11 cellular contexts compared by ENCODE assay signal in the genomic region with DNA sequence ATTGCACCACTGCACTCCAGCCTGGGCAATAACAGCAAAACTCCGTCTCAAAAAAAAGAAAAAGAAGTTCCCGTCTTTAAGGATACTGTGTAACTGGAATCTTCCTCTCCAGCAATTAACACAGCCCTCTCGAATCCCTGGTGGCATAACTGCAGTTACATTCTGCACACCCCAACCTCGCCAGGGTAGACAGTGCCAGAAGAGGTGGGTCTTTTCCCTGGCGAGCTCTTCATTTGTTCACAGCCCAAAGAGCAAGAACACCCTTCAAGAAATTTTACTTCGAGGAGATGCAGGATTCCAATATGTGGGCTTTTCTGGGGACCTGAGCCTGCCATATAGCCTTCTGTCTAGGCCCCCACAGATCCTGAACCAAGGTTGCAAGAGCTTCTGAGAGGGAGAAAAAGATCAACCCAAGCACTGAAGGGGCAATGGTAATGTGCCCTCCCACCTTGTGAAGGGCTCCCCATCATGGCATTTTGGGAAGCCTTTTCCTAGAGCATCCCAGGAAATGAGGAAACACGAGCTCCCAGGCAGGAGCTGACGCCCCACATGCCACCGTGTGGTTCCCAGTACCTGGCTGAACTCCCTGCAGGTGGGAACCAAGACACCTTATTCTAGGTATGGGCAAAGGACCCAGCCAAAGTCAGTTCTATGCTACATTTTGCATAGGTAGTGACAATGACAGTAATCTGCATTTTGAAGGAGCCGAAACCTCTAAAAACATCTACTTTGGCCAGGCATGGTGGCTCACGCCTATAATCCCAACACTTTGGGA. TPM values are rescaled to one million over a fixed set of nuclear protein-coding genes. Genes with fewer than 3 reads are reported as not detected.
DNase-seq lines count a peak whose midpoint lies in the region; ATAC-seq, FAIRE-seq and TF ChIP-seq lines count a peak whose summit lies in the region.
"Had no signal": no experiment of that assay in that cellular context is flagged by ENCODE, and none has a peak within 500 bp of the region (broad histone marks: within the 10 kb centered on the region; RNA-seq: fewer than 3 reads in every experiment).

No MANE protein-coding gene starts in this region.

- peaks cover 0 to 6% (median 3%) of the 10 kb centered on the region in 4 donors for H3K36me3 ChIP-seq in liver (ENCODE audit: control insufficient read depth in 4 of 4, insufficient read depth in 3 of 4, low read depth in 1 of 4, low read length in 3 of 4)
- peaks cover 7 to 17% of the 10 kb centered on the region in 2 experiments for H3K36me3 ChIP-seq in HepG2 (replicated peaks in 1 of 2; ENCODE audit: control insufficient read depth in 1 of 2, insufficient read depth in 2 of 2, low read length in 2 of 2)

- H2AFZ ChIP-seq in HepG2 (ENCODE audit: low read length): no peak overlapping the region

- FAIRE-seq in HepG2 (lab: Jason Lieb, UNC): no peak
- FAIRE-seq: astrocyte had no signal

- in situ Hi-C loops in HepG2 (cut with HindIII; ENCODE audit: extremely low pct_ligation_motif_present, low pct_unique_long_range_greater_than_20kb): no loop called here

- TF ChIP-seq CTCF in liver (IDR thresholded peaks at IDR 0.05; ENCODE audit: low read depth, low read length, missing input control) (no peak), HepG2 (CRISPR knock-in tag; IDR thresholded peaks at IDR 0.05) (no peak), natural killer cell (IDR thresholded peaks at IDR 0.05) (no peak)

- H3K4me3 ChIP-seq in liver (ENCODE audit: low read depth in 1 of 3, low read length in 3 of 3): no peak overlapping the region
- H3K4me3 ChIP-seq in HepG2 (replicated peaks in 1 of 3; ENCODE audit: insufficient read depth in 1 of 3, low read depth in 2 of 3, low read length in 3 of 3): no peak overlapping the region

- H3K4me1 ChIP-seq in liver (ENCODE audit: control insufficient read depth in 4 of 4, insufficient read depth in 4 of 4, low read length in 3 of 4) (peaks cover 0 to 30% (median 11%) of the 10 kb centered on the region in 4 donors), HepG2 (ENCODE audit: insufficient read depth, low read length) (peaks cover 15% of the 10 kb centered on the region)

- no peaks in the 10 kb centered on the region for H3K9me3 Mint-ChIP-seq in activated naive CD8-positive, alpha-beta T cell treated with anti-CD3 and anti-CD28 coated beads, Interleukin-2, amount 50 U/mL, for 24 hours
- no peaks in the 10 kb centered on the region for H3K9me3 Mint-ChIP-seq in natural killer cell

- H4K20me1 ChIP-seq in HepG2 (ENCODE audit: insufficient read depth, low read length): no peaks in the 10 kb centered on the region

- peaks cover 80% of the 10 kb centered on the region for H3K4me1 Mint-ChIP-seq in activated naive CD8-positive, alpha-beta T cell treated with anti-CD3 and anti-CD28 coated beads, Interleukin-2, amount 50 U/mL, for 24 hours
- H3K4me1 Mint-ChIP-seq in natural killer cell: peaks cover 66 to 72% of the 10 kb centered on the region in 2 donors

- WGBS in liver: 91% methylated on average over 11 of the region's 11 CpGs
- WGBS in HepG2 (ENCODE audit: low lambda C conversion rate): 95% methylated on average over 11 of the region's 11 CpGs

- H3K27me3 Mint-ChIP-seq in activated naive CD8-positive, alpha-beta T cell treated with anti-CD3 and anti-CD28 coated beads, Interleukin-2, amount 50 U/mL, for 24 hours: peaks cover 2% of the 10 kb centered on the region
- no peaks in the 10 kb centered on the region for H3K27me3 Mint-ChIP-seq in natural killer cell (ENCODE audit: low read depth in 2 of 2)

- H3K4me2 ChIP-seq in HepG2 (ENCODE audit: low read depth, low read length): no peak overlapping the region

- no peaks in the 10 kb centered on the region for H3K36me3 Mint-ChIP-seq in activated naive CD8-positive, alpha-beta T cell treated with anti-CD3 and anti-CD28 coated beads, Interleukin-2, amount 50 U/mL, for 24 hours (ENCODE audit: low read depth)
- H3K36me3 Mint-ChIP-seq in natural killer cell: no peaks in the 10 kb centered on the region

- H3K9me3 ChIP-seq in liver (ENCODE audit: control insufficient read depth in 4 of 4, low read length in 3 of 4) (no peaks in the 10 kb centered on the region), HepG2 (ENCODE audit: low read length) (no peaks in the 10 kb centered on the region)

- no peak overlapping the region for H3K4me3 Mint-ChIP-seq in activated naive CD8-positive, alpha-beta T cell treated with anti-CD3 and anti-CD28 coated beads, Interleukin-2, amount 50 U/mL, for 24 hours
- H3K4me3 Mint-ChIP-seq in natural killer cell: peak overlapping the region; percentile 76

- peak overlapping the region; percentile 94 for H3K27ac Mint-ChIP-seq in activated naive CD8-positive, alpha-beta T cell treated with anti-CD3 and anti-CD28 coated beads, Interleukin-2, amount 50 U/mL, for 24 hours
- peak overlapping the region; percentile 91 to 99 for H3K27ac Mint-ChIP-seq in natural killer cell

- TF ChIP-seq POLR2A in HepG2 (IDR thresholded peaks at IDR 0.05; ENCODE audit: insufficient read depth in 1 of 2, low read depth in 2 of 2, low read length in 2 of 2): no peak

- H3K9ac ChIP-seq in liver (ENCODE audit: low read depth in 1 of 2, low read length in 2 of 2) (no peak overlapping the region), HepG2 (ENCODE audit: insufficient read depth, low read depth, low read length) (no peak overlapping the region)

- POLR2A ChIA-PET in HepG2 (lab: Yijun Ruan, JAX): interaction anchor here (1.0 to 1.4 kb wide), 2 partner anchors 20 to 30 kb away, joined by 3 read pairs; partner anchors contain the start of gene CKLF

- TF ChIP-seq RAD21 in liver (IDR thresholded peaks at IDR 0.05): no peak
- no peak for TF ChIP-seq RAD21 in HepG2 (CRISPR knock-in tag; IDR thresholded peaks at IDR 0.05)

- TF ChIP-seq EP300 in HepG2 (IDR thresholded peaks at IDR 0.05; ENCODE audit: low read depth in 2 of 2, low read length in 2 of 2): no peak
- TF ChIP-seq EP300 in HepG2 (CRISPR knock-in tag; IDR thresholded peaks at IDR 0.05; ENCODE audit: borderline replicate concordance): no peak

- ATAC-seq in HepG2 (no peak), natural killer cell (no peak), GM18909 (IDR thresholded peaks at IDR 0.05; ENCODE audit: poor library complexity, unreplicated experiment) (no peak), GM18502 (IDR thresholded peaks at IDR 0.05; ENCODE audit: poor library complexity, unreplicated experiment) (no peak)
- ATAC-seq in activated naive CD8-positive, alpha-beta T cell treated with anti-CD3 and anti-CD28 coated beads, Interleukin-2, amount 50 U/mL, for 24 hours: no peak

- H3K27me3 ChIP-seq in liver (ENCODE audit: control insufficient read depth in 4 of 4, insufficient read depth in 4 of 4, low read length in 3 of 4): no peaks in the 10 kb centered on the region
- no peaks in the 10 kb centered on the region for H3K27me3 ChIP-seq in HepG2 (ENCODE audit: control insufficient read depth in 1 of 2, insufficient read depth in 2 of 2, low read length in 2 of 2)

- DNase-seq in HepG2 (ENCODE audit: low spot score) (no peak), natural killer cell (no peak), DMS79 treated with DMSO at 0.1 percent for 48 hours (lab: John Stamatoyannopoulos, UW) (no peak), NCI-H345 (lab: John Stamatoyannopoulos, UW) (no peak)
- no peak for DNase-seq in activated naive CD8-positive, alpha-beta T cell treated with anti-CD3 and anti-CD28 coated beads, Interleukin-2, amount 50 U/mL, for 24 hours
- DNase-seq: NCI-H748 treated with DMSO at 0.1 percent for 48 hours had no signal

- H3K27ac ChIP-seq in liver (ENCODE audit: low read depth in 1 of 2, low read length in 2 of 2): peak overlapping the region; percentile 64 to 70
- H3K27ac ChIP-seq in HepG2 (ENCODE audit: extremely low read length, insufficient read depth, low read length): no peak overlapping the region

- CTCF ChIA-PET in HepG2 (lab: Yijun Ruan, JAX; ENCODE audit: low intra/inter-chr PET ratio, low total read pairs): no interaction called here

- H3K79me2 ChIP-seq in HepG2 (ENCODE audit: insufficient read depth, low read length): no peaks in the 10 kb centered on the region

- no TSS peak for BruUV-seq in HepG2 (replicated peaks; lab: Mats Ljungman, UMichigan)

- intact Hi-C loops in HepG2 (cut with micrococcal nuclease; ENCODE audit: unreplicated experiment) (no loop called here), natural killer cell (cut with micrococcal nuclease) (no loop called here)

RNA-seq across cellular contexts. Expression of gene TK2, which starts 26.9 kb away (rescaled TPM):
- total RNA-seq in liver: 10 to 100 TPM; 10.5 to 31.9 TPM
- polyA plus RNA-seq in liver: 10 to 100 TPM; 19.5 to 22.5 TPM
- 18.7 and 19.0 TPM in 2 replicates for total RNA-seq in HepG2 (2016; rRNA removed; fragmentation: Illumina TruSeq; extraction: Trizol)
- 6.7 and 7.1 TPM in 2 replicates for total RNA-seq in HepG2 (2016; cell fraction: cytosol; rRNA removed; fragmentation: Illumina TruSeq; extraction: Trizol; ENCODE audit: low read depth)
- 18.5 and 19.5 TPM in 2 replicates for total RNA-seq in HepG2 (2016; cell fraction: insoluble cytoplasmic fraction; rRNA removed; fragmentation: Illumina TruSeq; extraction: Trizol)
- 12.7 and 13.2 TPM in 2 replicates for total RNA-seq in HepG2 (2016; cell fraction: membrane; rRNA removed; fragmentation: Illumina TruSeq; extraction: Trizol)
- total RNA-seq in HepG2 (2016; cell fraction: nucleus; rRNA removed; fragmentation: Illumina TruSeq; extraction: Trizol): 24.4 and 27.5 TPM in 2 replicates
- polyA plus RNA-seq in HepG2 (2011; rRNA removed): 21.0 and 30.8 TPM in 2 replicates
- polyA plus RNA-seq in HepG2 (2011; cell fraction: cytosol; rRNA removed): 10.3 and 11.7 TPM in 2 replicates
- polyA plus RNA-seq in HepG2 (2011; cell fraction: nucleus; rRNA removed): 74.0 and 103 TPM in 2 replicates
- polyA plus RNA-seq in HepG2 (2012): 12.9 and 15.4 TPM in 2 replicates
- 3.7 and 4.7 TPM in 2 replicates for polyA plus RNA-seq in HepG2 (2016; cell fraction: cytosol; fragmentation: Illumina TruSeq; extraction: Trizol; ENCODE audit: low read depth)
- 15.5 and 18.0 TPM in 2 replicates for polyA plus RNA-seq in HepG2 (2016; cell fraction: insoluble cytoplasmic fraction; fragmentation: Illumina TruSeq; extraction: Trizol; ENCODE audit: low read depth)
- polyA plus RNA-seq in HepG2 (2016; cell fraction: membrane; fragmentation: Illumina TruSeq; extraction: Trizol; ENCODE audit: low read depth): 7.7 and 9.3 TPM in 2 replicates
- 34.2 and 36.3 TPM in 2 replicates for polyA plus RNA-seq in HepG2 (2016; cell fraction: nucleus; fragmentation: Illumina TruSeq; extraction: Trizol; ENCODE audit: insufficient read depth, low read depth)
- polyA minus RNA-seq in HepG2 (2011; rRNA and poly(A)+ RNA removed; ENCODE audit: low replicate concordance): 27.6 and 35.2 TPM in 2 replicates
- 6.0 and 6.2 TPM in 2 replicates for polyA minus RNA-seq in HepG2 (2011; cell fraction: cytosol; rRNA and poly(A)+ RNA removed)
- 23.8 and 26.7 TPM in 2 replicates for polyA minus RNA-seq in HepG2 (2011; cell fraction: nucleus; rRNA and poly(A)+ RNA removed)
- 10 to 100 TPM; 18.8 to 25.8 (median 25.1) TPM for total RNA-seq in natural killer cell

RNA-seq across cellular contexts. Expression of gene CKLF, which starts 29.4 kb away (rescaled TPM):
- total RNA-seq in liver: 10 to 100 TPM in 1 of 2 donors, 1 to 10 TPM in 1; 9.5 to 36.1 TPM
- 10 to 100 TPM; 19.3 to 23.6 TPM for polyA plus RNA-seq in liver
- 83.0 and 120 TPM in 2 replicates for total RNA-seq in HepG2 (2016; rRNA removed; fragmentation: Illumina TruSeq; extraction: Trizol)
- total RNA-seq in HepG2 (2016; cell fraction: cytosol; rRNA removed; fragmentation: Illumina TruSeq; extraction: Trizol; ENCODE audit: low read depth): 262 and 384 TPM in 2 replicates
- total RNA-seq in HepG2 (2016; cell fraction: insoluble cytoplasmic fraction; rRNA removed; fragmentation: Illumina TruSeq; extraction: Trizol): 80.2 and 129 TPM in 2 replicates
- total RNA-seq in HepG2 (2016; cell fraction: membrane; rRNA removed; fragmentation: Illumina TruSeq; extraction: Trizol): 165 and 224 TPM in 2 replicates
- total RNA-seq in HepG2 (2016; cell fraction: nucleus; rRNA removed; fragmentation: Illumina TruSeq; extraction: Trizol): 56.6 and 61.7 TPM in 2 replicates
- 152 and 167 TPM in 2 replicates for polyA plus RNA-seq in HepG2 (2011; rRNA removed)
- polyA plus RNA-seq in HepG2 (2011; cell fraction: cytosol; rRNA removed): 201 and 220 TPM in 2 replicates
- polyA plus RNA-seq in HepG2 (2011; cell fraction: nucleus; rRNA removed): 45.6 and 74.1 TPM in 2 replicates
- polyA plus RNA-seq in HepG2 (2012): 78.5 and 108 TPM in 2 replicates
- polyA plus RNA-seq in HepG2 (2016; cell fraction: cytosol; fragmentation: Illumina TruSeq; extraction: Trizol; ENCODE audit: low read depth): 345 and 456 TPM in 2 replicates
- 86.2 and 89.6 TPM in 2 replicates for polyA plus RNA-seq in HepG2 (2016; cell fraction: insoluble cytoplasmic fraction; fragmentation: Illumina TruSeq; extraction: Trizol; ENCODE audit: low read depth)
- polyA plus RNA-seq in HepG2 (2016; cell fraction: membrane; fragmentation: Illumina TruSeq; extraction: Trizol; ENCODE audit: low read depth): 169 and 229 TPM in 2 replicates
- 90.2 and 116 TPM in 2 replicates for polyA plus RNA-seq in HepG2 (2016; cell fraction: nucleus; fragmentation: Illumina TruSeq; extraction: Trizol; ENCODE audit: insufficient read depth, low read depth)
- 41.9 and 49.9 TPM in 2 replicates for polyA minus RNA-seq in HepG2 (2011; rRNA and poly(A)+ RNA removed; ENCODE audit: low replicate concordance)
- polyA minus RNA-seq in HepG2 (2011; cell fraction: cytosol; rRNA and poly(A)+ RNA removed): 32.4 and 34.8 TPM in 2 replicates
- 23.4 and 35.9 TPM in 2 replicates for polyA minus RNA-seq in HepG2 (2011; cell fraction: nucleus; rRNA and poly(A)+ RNA removed)
- 10 to 100 TPM; 48.0 to 69.7 (median 54.6) TPM for total RNA-seq in natural killer cell

RNA-seq across cellular contexts. Expression of gene CMTM1, which starts 43.2 kb away (rescaled TPM):
- total RNA-seq in liver (under 1 TPM; 0.33 to 0.84 TPM), HepG2 (2016; rRNA removed; fragmentation: Illumina TruSeq; extraction: Trizol) (1.7 and 1.9 TPM in 2 replicates), natural killer cell (1 to 10 TPM; 4.4 to 8.5 (median 7.8) TPM)
- polyA plus RNA-seq in liver (under 1 TPM; 0.32 to 0.64 TPM), HepG2 (2011; rRNA removed) (2.9 and 3.0 TPM in 2 replicates)
- total RNA-seq in HepG2 (2016; cell fraction: cytosol; rRNA removed; fragmentation: Illumina TruSeq; extraction: Trizol; ENCODE audit: low read depth): 0.30 TPM in 1 of 2 replicates, not detected in the other
- total RNA-seq in HepG2 (2016; cell fraction: insoluble cytoplasmic fraction; rRNA removed; fragmentation: Illumina TruSeq; extraction: Trizol): 2.0 TPM in 2 replicates
- total RNA-seq in HepG2 (2016; cell fraction: membrane; rRNA removed; fragmentation: Illumina TruSeq; extraction: Trizol): 0.77 and 0.93 TPM in 2 replicates
- 1.3 and 1.6 TPM in 2 replicates for total RNA-seq in HepG2 (2016; cell fraction: nucleus; rRNA removed; fragmentation: Illumina TruSeq; extraction: Trizol)
- polyA plus RNA-seq in HepG2 (2011; cell fraction: cytosol; rRNA removed): 2.0 and 3.6 TPM in 2 replicates
- polyA plus RNA-seq in HepG2 (2011; cell fraction: nucleus; rRNA removed): 3.5 and 4.0 TPM in 2 replicates
- polyA plus RNA-seq in HepG2 (2012): 2.3 and 2.4 TPM in 2 replicates
- 0.19 TPM in 1 of 2 replicates, not detected in the other for polyA plus RNA-seq in HepG2 (2016; cell fraction: cytosol; fragmentation: Illumina TruSeq; extraction: Trizol; ENCODE audit: low read depth)
- 1.5 and 2.0 TPM in 2 replicates for polyA plus RNA-seq in HepG2 (2016; cell fraction: insoluble cytoplasmic fraction; fragmentation: Illumina TruSeq; extraction: Trizol; ENCODE audit: low read depth)
- polyA plus RNA-seq in HepG2 (2016; cell fraction: membrane; fragmentation: Illumina TruSeq; extraction: Trizol; ENCODE audit: low read depth): 0.64 and 0.72 TPM in 2 replicates
- 2.1 TPM in 2 replicates for polyA plus RNA-seq in HepG2 (2016; cell fraction: nucleus; fragmentation: Illumina TruSeq; extraction: Trizol; ENCODE audit: insufficient read depth, low read depth)
- polyA minus RNA-seq in HepG2 (2011; rRNA and poly(A)+ RNA removed; ENCODE audit: low replicate concordance): 2.2 and 5.1 TPM in 2 replicates
- 2.7 and 3.4 TPM in 2 replicates for polyA minus RNA-seq in HepG2 (2011; cell fraction: cytosol; rRNA and poly(A)+ RNA removed)
- 3.2 and 6.3 TPM in 2 replicates for polyA minus RNA-seq in HepG2 (2011; cell fraction: nucleus; rRNA and poly(A)+ RNA removed)

RNA-seq across cellular contexts. Expression of gene CMTM2, which starts 56.3 kb away (rescaled TPM):
- total RNA-seq in liver (1 to 10 TPM in 1 of 2 donors, under 1 TPM in 1; 0.50 to 1.1 TPM), HepG2 (2016; rRNA removed; fragmentation: Illumina TruSeq; extraction: Trizol) (not detected in 2 replicates), natural killer cell (1 to 10 TPM in 1 of 3 donors, under 1 TPM in 2; 0.61 to 1.6 (median 0.82) TPM)
- polyA plus RNA-seq in liver (under 1 TPM; 0.57 to 0.67 TPM), HepG2 (2011; rRNA removed) (not detected in 2 replicates)
- not detected in 2 replicates for total RNA-seq in HepG2 (2016; cell fraction: cytosol; rRNA removed; fragmentation: Illumina TruSeq; extraction: Trizol; ENCODE audit: low read depth)
- not detected in 2 replicates for total RNA-seq in HepG2 (2016; cell fraction: insoluble cytoplasmic fraction; rRNA removed; fragmentation: Illumina TruSeq; extraction: Trizol)
- total RNA-seq in HepG2 (2016; cell fraction: membrane; rRNA removed; fragmentation: Illumina TruSeq; extraction: Trizol): not detected in 2 replicates
- not detected in 2 replicates for total RNA-seq in HepG2 (2016; cell fraction: nucleus; rRNA removed; fragmentation: Illumina TruSeq; extraction: Trizol)
- polyA plus RNA-seq in HepG2 (2011; cell fraction: cytosol; rRNA removed): not detected in 2 replicates
- not detected in 2 replicates for polyA plus RNA-seq in HepG2 (2011; cell fraction: nucleus; rRNA removed)
- not detected in 2 replicates for polyA plus RNA-seq in HepG2 (2012)
- not detected in 2 replicates for polyA plus RNA-seq in HepG2 (2016; cell fraction: cytosol; fragmentation: Illumina TruSeq; extraction: Trizol; ENCODE audit: low read depth)
- not detected in 2 replicates for polyA plus RNA-seq in HepG2 (2016; cell fraction: insoluble cytoplasmic fraction; fragmentation: Illumina TruSeq; extraction: Trizol; ENCODE audit: low read depth)
- polyA plus RNA-seq in HepG2 (2016; cell fraction: membrane; fragmentation: Illumina TruSeq; extraction: Trizol; ENCODE audit: low read depth): not detected in 2 replicates
- polyA plus RNA-seq in HepG2 (2016; cell fraction: nucleus; fragmentation: Illumina TruSeq; extraction: Trizol; ENCODE audit: insufficient read depth, low read depth): not detected in 2 replicates
- polyA minus RNA-seq in HepG2 (2011; rRNA and poly(A)+ RNA removed; ENCODE audit: low replicate concordance): not detected in 2 replicates
- not detected in 2 replicates for polyA minus RNA-seq in HepG2 (2011; cell fraction: cytosol; rRNA and poly(A)+ RNA removed)
- not detected in 2 replicates for polyA minus RNA-seq in HepG2 (2011; cell fraction: nucleus; rRNA and poly(A)+ RNA removed)
- total RNA-seq: astrocyte, H4 had no signal
